1 cellular context compared by ENCODE assay signal in the genomic region with DNA sequence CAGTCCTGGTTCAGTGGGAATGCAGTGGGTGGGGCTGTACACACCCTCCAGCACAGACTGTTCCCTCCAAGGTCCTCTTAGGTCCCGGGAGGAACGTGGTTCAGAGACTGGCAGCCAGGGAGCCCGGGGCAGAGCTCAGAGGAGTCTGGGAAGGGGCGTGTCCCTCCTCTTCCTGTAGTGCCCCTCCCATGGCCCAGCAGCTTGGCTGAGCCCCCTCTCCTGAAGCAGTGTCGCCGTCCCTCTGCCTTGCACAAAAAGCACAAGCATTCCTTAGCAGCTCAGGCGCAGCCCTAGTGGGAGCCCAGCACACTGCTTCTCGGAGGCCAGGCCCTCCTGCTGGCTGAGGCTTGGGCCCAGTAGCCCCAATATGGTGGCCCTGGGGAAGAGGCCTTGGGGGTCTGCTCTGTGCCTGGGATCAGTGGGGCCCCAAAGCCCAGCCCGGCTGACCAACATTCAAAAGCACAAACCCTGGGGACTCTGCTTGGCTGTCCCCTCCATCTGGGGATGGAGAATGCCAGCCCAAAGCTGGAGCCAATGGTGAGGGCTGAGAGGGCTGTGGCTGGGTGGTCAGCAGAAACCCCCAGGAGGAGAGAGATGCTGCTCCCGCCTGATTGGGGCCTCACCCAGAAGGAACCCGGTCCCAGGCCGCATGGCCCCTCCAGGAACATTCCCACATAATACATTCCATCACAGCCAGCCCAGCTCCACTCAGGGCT.
TF ChIP-seq lines count a peak whose summit lies in the region.

No MANE protein-coding gene starts in this region.

TF ChIP-seq in HepG2, 621 proteins besides CTCF, POLR2A, EP300 and RAD21:
- TF ChIP-seq TOPORS (CRISPR knock-in tag; IDR thresholded peaks at IDR 0.05): no peak
- TF ChIP-seq, protein P1, sequence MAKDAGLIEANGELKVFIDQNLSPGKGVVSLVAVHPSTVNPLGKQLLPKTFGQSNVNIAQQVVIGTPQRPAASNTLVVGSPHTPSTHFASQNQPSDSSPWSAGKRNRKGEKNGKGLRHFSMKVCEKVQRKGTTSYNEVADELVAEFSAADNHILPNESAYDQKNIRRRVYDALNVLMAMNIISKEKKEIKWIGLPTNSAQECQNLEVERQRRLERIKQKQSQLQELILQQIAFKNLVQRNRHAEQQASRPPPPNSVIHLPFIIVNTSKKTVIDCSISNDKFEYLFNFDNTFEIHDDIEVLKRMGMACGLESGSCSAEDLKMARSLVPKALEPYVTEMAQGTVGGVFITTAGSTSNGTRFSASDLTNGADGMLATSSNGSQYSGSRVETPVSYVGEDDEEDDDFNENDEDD (CRISPR knock-in tag; IDR thresholded peaks at IDR 0.05; ENCODE audit: borderline replicate concordance): no peak
- no peak for TF ChIP-seq EEA1 (CRISPR knock-in tag; IDR thresholded peaks at IDR 0.05; ENCODE audit: borderline replicate concordance)
- peak; percentile 36; the same call in 1 of the 2 replicates for TF ChIP-seq SMAD1 (CRISPR knock-in tag; IDR thresholded peaks at IDR 0.05; ENCODE audit: borderline replicate concordance, low read depth)
- TF ChIP-seq, protein P2, sequence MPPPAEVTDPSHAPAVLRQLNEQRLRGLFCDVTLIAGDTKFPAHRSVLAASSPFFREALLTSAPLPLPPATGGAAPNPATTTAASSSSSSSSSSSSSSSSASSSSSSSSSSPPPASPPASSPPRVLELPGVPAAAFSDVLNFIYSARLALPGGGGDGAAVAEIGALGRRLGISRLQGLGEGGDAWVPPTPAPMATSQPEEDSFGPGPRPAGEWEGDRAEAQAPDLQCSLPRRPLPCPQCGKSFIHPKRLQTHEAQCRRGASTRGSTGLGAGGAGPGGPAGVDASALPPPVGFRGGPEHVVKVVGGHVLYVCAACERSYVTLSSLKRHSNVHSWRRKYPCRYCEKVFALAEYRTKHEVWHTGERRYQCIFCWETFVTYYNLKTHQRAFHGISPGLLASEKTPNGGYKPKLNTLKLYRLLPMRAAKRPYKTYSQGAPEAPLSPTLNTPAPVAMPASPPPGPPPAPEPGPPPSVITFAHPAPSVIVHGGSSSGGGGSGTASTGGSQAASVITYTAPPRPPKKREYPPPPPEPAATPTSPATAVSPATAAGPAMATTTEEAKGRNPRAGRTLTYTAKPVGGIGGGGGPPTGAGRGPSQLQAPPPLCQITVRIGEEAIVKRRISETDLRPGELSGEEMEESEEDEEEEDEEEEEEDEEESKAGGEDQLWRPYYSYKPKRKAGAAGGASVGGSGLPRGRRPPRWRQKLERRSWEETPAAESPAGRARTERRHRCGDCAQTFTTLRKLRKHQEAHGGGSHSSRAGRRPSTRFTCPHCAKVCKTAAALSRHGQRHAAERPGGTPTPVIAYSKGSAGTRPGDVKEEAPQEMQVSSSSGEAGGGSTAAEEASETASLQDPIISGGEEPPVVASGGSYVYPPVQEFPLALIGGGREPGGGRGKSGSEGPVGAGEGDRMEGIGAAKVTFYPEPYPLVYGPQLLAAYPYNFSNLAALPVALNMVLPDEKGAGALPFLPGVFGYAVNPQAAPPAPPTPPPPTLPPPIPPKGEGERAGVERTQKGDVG (CRISPR knock-in tag; IDR thresholded peaks at IDR 0.05; ENCODE audit: borderline replicate concordance): 0 out of 2 replicates have a peak, but pooled peaks have one; percentile 31
- TF ChIP-seq ZSCAN31 (CRISPR knock-in tag; IDR thresholded peaks at IDR 0.05; ENCODE audit: low read depth): no peak
- TF ChIP-seq ZKSCAN1 (IDR thresholded peaks at IDR 0.05; ENCODE audit: low read length): no peak
- no peak for TF ChIP-seq SMARCE1 (IDR thresholded peaks at IDR 0.05; ENCODE audit: borderline replicate concordance)
- no peak for TF ChIP-seq ZNF44 (CRISPR knock-in tag; IDR thresholded peaks at IDR 0.05)
- no peak for TF ChIP-seq RNF2 (conservative IDR thresholded peaks at IDR 0.05; ENCODE audit: low read depth)
- TF ChIP-seq, protein P3, sequence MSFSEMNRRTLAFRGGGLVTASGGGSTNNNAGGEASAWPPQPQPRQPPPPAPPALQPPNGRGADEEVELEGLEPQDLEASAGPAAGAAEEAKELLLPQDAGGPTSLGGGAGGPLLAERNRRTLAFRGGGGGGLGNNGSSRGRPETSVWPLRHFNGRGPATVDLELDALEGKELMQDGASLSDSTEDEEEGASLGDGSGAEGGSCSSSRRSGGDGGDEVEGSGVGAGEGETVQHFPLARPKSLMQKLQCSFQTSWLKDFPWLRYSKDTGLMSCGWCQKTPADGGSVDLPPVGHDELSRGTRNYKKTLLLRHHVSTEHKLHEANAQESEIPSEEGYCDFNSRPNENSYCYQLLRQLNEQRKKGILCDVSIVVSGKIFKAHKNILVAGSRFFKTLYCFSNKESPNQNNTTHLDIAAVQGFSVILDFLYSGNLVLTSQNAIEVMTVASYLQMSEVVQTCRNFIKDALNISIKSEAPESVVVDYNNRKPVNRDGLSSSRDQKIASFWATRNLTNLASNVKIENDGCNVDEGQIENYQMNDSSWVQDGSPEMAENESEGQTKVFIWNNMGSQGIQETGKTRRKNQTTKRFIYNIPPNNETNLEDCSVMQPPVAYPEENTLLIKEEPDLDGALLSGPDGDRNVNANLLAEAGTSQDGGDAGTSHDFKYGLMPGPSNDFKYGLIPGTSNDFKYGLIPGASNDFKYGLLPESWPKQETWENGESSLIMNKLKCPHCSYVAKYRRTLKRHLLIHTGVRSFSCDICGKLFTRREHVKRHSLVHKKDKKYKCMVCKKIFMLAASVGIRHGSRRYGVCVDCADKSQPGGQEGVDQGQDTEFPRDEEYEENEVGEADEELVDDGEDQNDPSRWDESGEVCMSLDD (CRISPR knock-in tag; IDR thresholded peaks at IDR 0.05; ENCODE audit: borderline replicate concordance): no peak
- TF ChIP-seq, protein P4, sequence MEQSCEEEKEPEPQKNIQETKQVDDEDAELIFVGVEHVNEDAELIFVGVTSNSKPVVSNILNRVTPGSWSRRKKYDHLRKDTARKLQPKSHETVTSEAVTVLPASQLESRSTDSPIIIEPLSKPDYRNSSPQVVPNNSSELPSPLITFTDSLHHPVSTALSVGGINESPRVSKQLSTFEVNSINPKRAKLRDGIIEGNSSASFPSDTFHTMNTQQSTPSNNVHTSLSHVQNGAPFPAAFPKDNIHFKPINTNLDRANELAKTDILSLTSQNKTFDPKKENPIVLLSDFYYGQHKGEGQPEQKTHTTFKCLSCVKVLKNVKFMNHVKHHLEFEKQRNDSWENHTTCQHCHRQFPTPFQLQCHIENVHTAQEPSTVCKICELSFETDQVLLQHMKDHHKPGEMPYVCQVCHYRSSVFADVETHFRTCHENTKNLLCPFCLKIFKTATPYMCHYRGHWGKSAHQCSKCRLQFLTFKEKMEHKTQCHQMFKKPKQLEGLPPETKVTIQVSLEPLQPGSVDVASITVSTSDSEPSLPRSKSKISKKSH (CRISPR knock-in tag; IDR thresholded peaks at IDR 0.05; ENCODE audit: borderline replicate concordance): peak; percentile 19; the same call in 1 of the 2 replicates
- TF ChIP-seq NFKB2 (CRISPR knock-in tag; IDR thresholded peaks at IDR 0.05; ENCODE audit: borderline replicate concordance): 0 out of 2 replicates have a peak, but pooled peaks have one; percentile 7
- TF ChIP-seq RFX5 (IDR thresholded peaks at IDR 0.05; ENCODE audit: low read depth, low read length): no peak
- TF ChIP-seq FOXC1 (CRISPR knock-in tag; IDR thresholded peaks at IDR 0.05; ENCODE audit: borderline replicate concordance): peak; percentile 58; the same call in 1 of the 2 replicates
- TF ChIP-seq, protein P5, sequence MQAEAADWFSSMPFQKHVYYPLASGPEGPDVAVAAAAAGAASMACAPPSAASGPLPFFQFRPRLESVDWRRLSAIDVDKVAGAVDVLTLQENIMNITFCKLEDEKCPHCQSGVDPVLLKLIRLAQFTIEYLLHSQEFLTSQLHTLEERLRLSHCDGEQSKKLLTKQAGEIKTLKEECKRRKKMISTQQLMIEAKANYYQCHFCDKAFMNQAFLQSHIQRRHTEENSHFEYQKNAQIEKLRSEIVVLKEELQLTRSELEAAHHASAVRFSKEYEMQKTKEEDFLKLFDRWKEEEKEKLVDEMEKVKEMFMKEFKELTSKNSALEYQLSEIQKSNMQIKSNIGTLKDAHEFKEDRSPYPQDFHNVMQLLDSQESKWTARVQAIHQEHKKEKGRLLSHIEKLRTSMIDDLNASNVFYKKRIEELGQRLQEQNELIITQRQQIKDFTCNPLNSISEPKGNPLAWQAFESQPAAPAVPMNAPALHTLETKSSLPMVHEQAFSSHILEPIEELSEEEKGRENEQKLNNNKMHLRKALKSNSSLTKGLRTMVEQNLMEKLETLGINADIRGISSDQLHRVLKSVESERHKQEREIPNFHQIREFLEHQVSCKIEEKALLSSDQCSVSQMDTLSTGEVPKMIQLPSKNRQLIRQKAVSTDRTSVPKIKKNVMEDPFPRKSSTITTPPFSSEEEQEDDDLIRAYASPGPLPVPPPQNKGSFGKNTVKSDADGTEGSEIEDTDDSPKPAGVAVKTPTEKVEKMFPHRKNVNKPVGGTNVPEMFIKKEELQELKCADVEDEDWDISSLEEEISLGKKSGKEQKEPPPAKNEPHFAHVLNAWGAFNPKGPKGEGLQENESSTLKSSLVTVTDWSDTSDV (CRISPR knock-in tag; IDR thresholded peaks at IDR 0.05): peak; percentile 41; the same call in 1 of the 2 replicates
- no peak for TF ChIP-seq DNMT1 (CRISPR knock-in tag; IDR thresholded peaks at IDR 0.05)
- TF ChIP-seq, protein P6, sequence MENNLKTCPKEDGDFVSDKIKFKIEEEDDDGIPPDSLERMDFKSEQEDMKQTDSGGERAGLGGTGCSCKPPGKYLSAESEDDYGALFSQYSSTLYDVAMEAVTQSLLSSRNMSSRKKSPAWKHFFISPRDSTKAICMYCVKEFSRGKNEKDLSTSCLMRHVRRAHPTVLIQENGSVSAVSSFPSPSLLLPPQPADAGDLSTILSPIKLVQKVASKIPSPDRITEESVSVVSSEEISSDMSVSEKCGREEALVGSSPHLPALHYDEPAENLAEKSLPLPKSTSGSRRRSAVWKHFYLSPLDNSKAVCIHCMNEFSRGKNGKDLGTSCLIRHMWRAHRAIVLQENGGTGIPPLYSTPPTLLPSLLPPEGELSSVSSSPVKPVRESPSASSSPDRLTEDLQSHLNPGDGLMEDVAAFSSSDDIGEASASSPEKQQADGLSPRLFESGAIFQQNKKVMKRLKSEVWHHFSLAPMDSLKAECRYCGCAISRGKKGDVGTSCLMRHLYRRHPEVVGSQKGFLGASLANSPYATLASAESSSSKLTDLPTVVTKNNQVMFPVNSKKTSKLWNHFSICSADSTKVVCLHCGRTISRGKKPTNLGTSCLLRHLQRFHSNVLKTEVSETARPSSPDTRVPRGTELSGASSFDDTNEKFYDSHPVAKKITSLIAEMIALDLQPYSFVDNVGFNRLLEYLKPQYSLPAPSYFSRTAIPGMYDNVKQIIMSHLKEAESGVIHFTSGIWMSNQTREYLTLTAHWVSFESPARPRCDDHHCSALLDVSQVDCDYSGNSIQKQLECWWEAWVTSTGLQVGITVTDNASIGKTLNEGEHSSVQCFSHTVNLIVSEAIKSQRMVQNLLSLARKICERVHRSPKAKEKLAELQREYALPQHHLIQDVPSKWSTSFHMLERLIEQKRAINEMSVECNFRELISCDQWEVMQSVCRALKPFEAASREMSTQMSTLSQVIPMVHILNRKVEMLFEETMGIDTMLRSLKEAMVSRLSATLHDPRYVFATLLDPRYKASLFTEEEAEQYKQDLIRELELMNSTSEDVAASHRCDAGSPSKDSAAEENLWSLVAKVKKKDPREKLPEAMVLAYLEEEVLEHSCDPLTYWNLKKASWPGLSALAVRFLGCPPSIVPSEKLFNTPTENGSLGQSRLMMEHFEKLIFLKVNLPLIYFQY (CRISPR knock-in tag; IDR thresholded peaks at IDR 0.05; ENCODE audit: borderline replicate concordance): no peak
- no peak for TF ChIP-seq MYNN (CRISPR knock-in tag; IDR thresholded peaks at IDR 0.05; ENCODE audit: low read depth)
- no peak for TF ChIP-seq FOSL1 (CRISPR knock-in tag; IDR thresholded peaks at IDR 0.05; ENCODE audit: borderline replicate concordance)
- no peak for TF ChIP-seq PCBP2 (optimal IDR thresholded peaks at IDR 0.05; ENCODE audit: low read depth, low read length, poor library complexity, severe bottlenecking)
- TF ChIP-seq, protein P7, sequence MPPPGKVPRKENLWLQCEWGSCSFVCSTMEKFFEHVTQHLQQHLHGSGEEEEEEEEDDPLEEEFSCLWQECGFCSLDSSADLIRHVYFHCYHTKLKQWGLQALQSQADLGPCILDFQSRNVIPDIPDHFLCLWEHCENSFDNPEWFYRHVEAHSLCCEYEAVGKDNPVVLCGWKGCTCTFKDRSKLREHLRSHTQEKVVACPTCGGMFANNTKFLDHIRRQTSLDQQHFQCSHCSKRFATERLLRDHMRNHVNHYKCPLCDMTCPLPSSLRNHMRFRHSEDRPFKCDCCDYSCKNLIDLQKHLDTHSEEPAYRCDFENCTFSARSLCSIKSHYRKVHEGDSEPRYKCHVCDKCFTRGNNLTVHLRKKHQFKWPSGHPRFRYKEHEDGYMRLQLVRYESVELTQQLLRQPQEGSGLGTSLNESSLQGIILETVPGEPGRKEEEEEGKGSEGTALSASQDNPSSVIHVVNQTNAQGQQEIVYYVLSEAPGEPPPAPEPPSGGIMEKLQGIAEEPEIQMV (CRISPR knock-in tag; IDR thresholded peaks at IDR 0.05; ENCODE audit: low read depth): peak; percentile 64; the same call in 1 of the 2 replicates
- no peak for TF ChIP-seq ZNF569 (CRISPR knock-in tag; IDR thresholded peaks at IDR 0.05; ENCODE audit: borderline replicate concordance)
- 0 out of 2 replicates have a peak, but pooled peaks have one; percentile 36 for TF ChIP-seq SRY (CRISPR knock-in tag; IDR thresholded peaks at IDR 0.05)
- TF ChIP-seq MYC (CRISPR knock-in tag; IDR thresholded peaks at IDR 0.05; ENCODE audit: borderline replicate concordance): 0 out of 2 replicates have a peak, but pooled peaks have one; percentile 1
- TF ChIP-seq MED1 (CRISPR knock-in tag; IDR thresholded peaks at IDR 0.05): no peak
